12 cellular contexts compared by ENCODE assay signal in the genomic region with DNA sequence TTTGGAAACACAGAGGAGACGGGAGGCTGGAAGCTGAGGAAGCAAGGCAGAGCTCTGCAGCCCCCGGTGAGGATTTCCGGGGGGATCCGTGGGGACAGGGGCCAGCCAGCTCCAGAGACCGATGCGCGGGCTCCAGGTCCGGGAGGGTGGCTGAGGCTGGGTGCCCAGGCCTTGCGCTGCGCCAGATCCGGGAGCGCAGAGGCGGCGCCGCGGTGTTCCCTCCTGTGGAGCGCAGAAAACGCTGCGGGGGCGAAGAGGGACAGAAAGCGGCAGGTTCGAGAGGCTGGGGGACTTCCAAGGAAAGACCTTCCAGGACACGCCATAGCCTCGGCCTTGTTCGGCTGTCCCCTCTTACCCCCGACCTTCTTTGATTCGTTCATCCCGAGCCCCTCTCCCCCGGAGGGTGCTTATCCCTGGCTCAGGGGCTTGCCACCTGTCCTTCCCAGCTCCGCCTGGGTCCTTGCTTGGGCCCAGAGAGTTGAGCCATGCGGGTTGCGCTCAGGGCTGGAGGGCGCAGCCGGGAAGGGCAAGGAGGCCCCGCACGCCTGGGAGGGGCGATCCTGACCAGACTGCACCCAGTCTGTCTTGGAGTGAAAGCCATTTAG. TPM values are rescaled to one million over a fixed set of nuclear protein-coding genes. Genes with fewer than 3 reads are reported as not detected.
DNase-seq lines count a peak whose midpoint lies in the region; ATAC-seq and TF ChIP-seq lines count a peak whose summit lies in the region.
"Had no signal": no experiment of that assay in that cellular context is flagged by ENCODE, and none has a peak within 500 bp of the region (broad histone marks: within the 10 kb centered on the region; RNA-seq: fewer than 3 reads in every experiment).

No MANE protein-coding gene starts in this region.

- H3K27ac ChIP-seq in cingulate gyrus (ENCODE audit: low read depth, low read length), result peak overlapping the region; percentile 69
- no peak overlapping the region for H3K27ac ChIP-seq in stomach
- H3K27ac ChIP-seq in colonic mucosa, result no peak overlapping the region

- no peak for ATAC-seq in activated T-cell treated with anti-CD3 and anti-CD28 coated beads, Interleukin-2, amount 50 U/mL, for 4 hours
- ATAC-seq: HCT116 had no signal

- H3K4me3 ChIP-seq in stomach (peak overlapping the region in 3 of 4 donors; percentile 32 to 38 (median 38)), colonic mucosa (no peak overlapping the region)

- H3K9me3 Mint-ChIP-seq in activated T-cell treated with anti-CD3 and anti-CD28 coated beads, Interleukin-2, amount 50 U/mL, for 24 hours, result no peaks in the 10 kb centered on the region
- no peaks in the 10 kb centered on the region for H3K9me3 Mint-ChIP-seq in activated T-cell treated with anti-CD3 and anti-CD28 coated beads, Interleukin-2, amount 50 U/mL, for 4 hours

- 2 to 9% (median 5%) methylated on average over 26 to 37 of the region's 37 CpGs for WGBS in stomach, 5 donors

- no peak overlapping the region for H3K9ac ChIP-seq in colonic mucosa (ENCODE audit: low read depth in 2 of 2, low read length in 2 of 2)

- H3K36me3 ChIP-seq in stomach (no peaks in the 10 kb centered on the region), colonic mucosa (no peaks in the 10 kb centered on the region)

- no peaks in the 10 kb centered on the region for H3K36me3 Mint-ChIP-seq in activated T-cell treated with anti-CD3 and anti-CD28 coated beads, Interleukin-2, amount 50 U/mL, for 24 hours (ENCODE audit: low read depth)
- H3K36me3 Mint-ChIP-seq in activated T-cell treated with anti-CD3 and anti-CD28 coated beads, Interleukin-2, amount 50 U/mL, for 4 hours (ENCODE audit: insufficient read depth), result no peaks in the 10 kb centered on the region

- H3K27ac Mint-ChIP-seq in activated T-cell treated with anti-CD3 and anti-CD28 coated beads, Interleukin-2, amount 50 U/mL, for 24 hours, result no peak overlapping the region

- no peaks in the 10 kb centered on the region for H3K9me3 ChIP-seq in stomach
- no peaks in the 10 kb centered on the region for H3K9me3 ChIP-seq in colonic mucosa

- peak; percentile 29 for DNase-seq in activated T-cell treated with anti-CD3 and anti-CD28 coated beads, Interleukin-2, amount 50 U/mL, for 24 hours
- DNase-seq in activated T-cell treated with anti-CD3 and anti-CD28 coated beads, Interleukin-2, amount 50 U/mL, for 4 hours, result no peak
- peak; percentile 35 for DNase-seq in left kidney (ENCODE audit: low read depth, low spot score)
- no peak for DNase-seq in stomach
- DNase-seq in T-helper 2 cell, result no peak
- DNase-seq in DMS114 treated with DMSO at 0.1 percent for 48 hours (lab: John Stamatoyannopoulos, UW; ENCODE audit: unreplicated experiment), result no peak
- no peak for DNase-seq in colonic mucosa
- DNase-seq: dermis blood vessel endothelial cell, NCI-H446 treated with DMSO at 0.1 percent for 48 hours had no signal

- intact Hi-C loops in stomach (cut with DNase I; ENCODE audit: low total_unique reads), result no loop called here
- intact Hi-C loops in colonic mucosa (cut with DNase I), result no loop called here

- peaks cover 83% of the 10 kb centered on the region for H3K27me3 Mint-ChIP-seq in activated T-cell treated with anti-CD3 and anti-CD28 coated beads, Interleukin-2, amount 50 U/mL, for 24 hours
- H3K27me3 Mint-ChIP-seq in activated T-cell treated with anti-CD3 and anti-CD28 coated beads, Interleukin-2, amount 50 U/mL, for 4 hours (ENCODE audit: low read depth), result peaks cover 64% of the 10 kb centered on the region

- H3K4me1 ChIP-seq in stomach, result peaks cover 0 to 39% (median 16%) of the 10 kb centered on the region in 4 donors
- H3K4me1 ChIP-seq in colonic mucosa, result no peaks in the 10 kb centered on the region

- no peak overlapping the region for H3K4me3 Mint-ChIP-seq in activated T-cell treated with anti-CD3 and anti-CD28 coated beads, Interleukin-2, amount 50 U/mL, for 24 hours
- H3K4me3 Mint-ChIP-seq in activated T-cell treated with anti-CD3 and anti-CD28 coated beads, Interleukin-2, amount 50 U/mL, for 4 hours, result no peak overlapping the region

- no peak for TF ChIP-seq CTCF in stomach (IDR thresholded peaks at IDR 0.05)
- no peak for TF ChIP-seq CTCF in colonic mucosa (IDR thresholded peaks at IDR 0.05)

- no peak for TF ChIP-seq EP300 in stomach (IDR thresholded peaks at IDR 0.05)

- peaks cover 8% of the 10 kb centered on the region for H3K4me1 Mint-ChIP-seq in activated T-cell treated with anti-CD3 and anti-CD28 coated beads, Interleukin-2, amount 50 U/mL, for 24 hours (ENCODE audit: low read depth)
- peaks cover 4% of the 10 kb centered on the region for H3K4me1 Mint-ChIP-seq in activated T-cell treated with anti-CD3 and anti-CD28 coated beads, Interleukin-2, amount 50 U/mL, for 4 hours (ENCODE audit: low read depth)

- H3K27me3 ChIP-seq in stomach (peaks cover 5 to 83% (median 52%) of the 10 kb centered on the region in 3 donors), colonic mucosa (peaks cover 19% of the 10 kb centered on the region)

- TF ChIP-seq POLR2A in stomach (IDR thresholded peaks at IDR 0.05), result no peak

RNA-seq across cellular contexts. Expression of gene SHISA9, which starts 0.7 kb away (rescaled TPM):
- under 1 TPM; 0.08 to 0.20 (median 0.13) TPM for total RNA-seq in activated T-cell treated with anti-CD3 and anti-CD28 coated beads, Interleukin-2, amount 50 U/mL, for 4 hours
- total RNA-seq in stomach, result 1 to 10 TPM in 1 of 5 donors, under 1 TPM in 1, not detected in 3; 0.45 to 1.3 TPM
- polyA plus RNA-seq in stomach, result under 1 TPM in 2 of 3 donors, not detected in 1; 0.15 to 0.31 TPM
- total RNA-seq in colonic mucosa, result 1 to 10 TPM in 1 of 2 donors, under 1 TPM in 1; 0.74 to 1.3 TPM
- polyA plus RNA-seq: AG04450 had no signal

Comparison
In these comparisons a context has a peak if more than half of its experiments do, and no peak if none do; other contexts are left out.
1. DNase-seq: peak in activated T-cell treated with anti-CD3 and anti-CD28 coated beads, Interleukin-2, amount 50 U/mL, for 24 hours (single experiment) and left kidney (single experiment); none in activated T-cell treated with anti-CD3 and anti-CD28 coated beads, Interleukin-2, amount 50 U/mL, for 4 hours (single experiment), stomach (single experiment), T-helper 2 cell (0 of 5), DMS114 treated with DMSO at 0.1 percent for 48 hours (single experiment) and colonic mucosa (single experiment).